25 cellular contexts compared by ENCODE assay signal in genomic region chr10:126565456-126565855, GRCh38.
DNase-seq lines count a peak whose midpoint lies in the region; TF ChIP-seq lines count a peak whose summit lies in the region.
"Had no signal": no experiment of that assay in that cellular context is flagged by ENCODE, and none has a peak within 500 bp of the region (broad histone marks: within the 10 kb centered on the region; RNA-seq: fewer than 3 reads in every experiment).

No MANE protein-coding gene starts in this region.

- CTCF ChIA-PET in activated CD4-positive, alpha-beta T cell treated with anti-CD3 and anti-CD28 coated beads, Interleukin-2, amount 10 ng/mL, durations not matched to agents 7 days and 5 days (lab: Charles Lee), result no interaction called here

- no peak overlapping the region for H3K4me3 Mint-ChIP-seq in activated CD4-positive, alpha-beta T cell treated with anti-CD3 and anti-CD28 coated beads, Interleukin-2, amount 10 ng/mL, durations not matched to agents 7 days and 5 days
- H3K4me3 Mint-ChIP-seq: activated naive CD4-positive, alpha-beta T cell treated with anti-CD3 and anti-CD28 coated beads, Interleukin-2, amount 50 U/mL, for 24 hours; activated T-helper 1 cell treated with anti-CD3 and anti-CD28 coated beads, Interleukin-12 subunit alpha, Interleukin-12 subunit beta, Interleukin-2, Interleukin-4 antibody, amounts not matched to agents 30 ng/mL and 10 ng/mL and 1 ng/mL, durations not matched to agents 14 hours and 24 hours and 36 hours; CD8-positive, alpha-beta memory T cell; effector memory CD8-positive, alpha-beta T cell; IgD-negative memory B cell; neural crest cell; stimulated activated naive CD8-positive, alpha-beta T cell treated with anti-CD3 and anti-CD28 coated beads, Interleukin-15, amount 100 ng/mL, for 72 hours had no signal

- TF ChIP-seq CTCF in dorsolateral prefrontal cortex (IDR thresholded peaks at IDR 0.05 in 54 of 56, conservative IDR thresholded peaks at IDR 0.05 in 2 of 56; ENCODE audit: low read depth in 1 of 56, partially characterized antibody in 56 of 56), result peak in 2 of 56 donors; percentile 17 to 20

- no peaks in the 10 kb centered on the region for H3K36me3 Mint-ChIP-seq in activated CD4-positive, alpha-beta T cell treated with anti-CD3 and anti-CD28 coated beads, Interleukin-2, amount 10 ng/mL, durations not matched to agents 7 days and 5 days (ENCODE audit: low read depth)
- H3K36me3 Mint-ChIP-seq: activated naive CD4-positive, alpha-beta T cell treated with anti-CD3 and anti-CD28 coated beads, Interleukin-2, amount 50 U/mL, for 24 hours; CD8-positive, alpha-beta memory T cell; IgD-negative memory B cell had no signal

- no peak overlapping the region for H3K4me3 ChIP-seq in dorsolateral prefrontal cortex
- H3K4me3 ChIP-seq: ascending aorta, left ventricle myocardium inferior, mucosa of descending colon, Peyer's patch, SJSA1, upper lobe of left lung had no signal

- H3K9me3 Mint-ChIP-seq in activated CD4-positive, alpha-beta T cell treated with anti-CD3 and anti-CD28 coated beads, Interleukin-2, amount 10 ng/mL, durations not matched to agents 7 days and 5 days, result no peaks in the 10 kb centered on the region
- H3K9me3 Mint-ChIP-seq: activated T-helper 1 cell treated with anti-CD3 and anti-CD28 coated beads, Interleukin-12 subunit alpha, Interleukin-12 subunit beta, Interleukin-2, Interleukin-4 antibody, amounts not matched to agents 30 ng/mL and 10 ng/mL and 1 ng/mL, durations not matched to agents 14 hours and 24 hours and 36 hours had no signal

- peak; percentile 8 for DNase-seq in activated CD4-positive, alpha-beta T cell treated with anti-CD3 and anti-CD28 coated beads, Interleukin-2, amount 10 ng/mL, durations not matched to agents 7 days and 5 days
- DNase-seq in activated CD4-positive, alpha-beta T cell treated with anti-CD3 and anti-CD28 coated beads for 4 hours, result no peak
- DNase-seq in RPMI7951 (ENCODE audit: low read depth) (peak; percentile 79), dorsolateral prefrontal cortex (no peak), NCI-H2081 treated with DMSO at 0.1 percent for 48 hours (lab: John Stamatoyannopoulos, UW) (no peak), NCI-H1694 treated with DMSO at 0.1 percent for 48 hours (lab: John Stamatoyannopoulos, UW) (no peak)
- DNase-seq: AML-193; CD8-positive, alpha-beta memory T cell; effector memory CD8-positive, alpha-beta T cell; left ventricle myocardium inferior; mucosa of descending colon; NCI-H2029; NCI-H69; Peyer's patch; stimulated activated CD4-positive, alpha-beta T cell treated with anti-CD3 and anti-CD28 coated beads, Interleukin-4, amount 100 ng/mL, for 4 hours; stimulated activated naive CD8-positive, alpha-beta T cell treated with anti-CD3 and anti-CD28 coated beads, Interleukin-15, amount 100 ng/mL, for 72 hours; T-helper 9 cell; upper lobe of left lung had no signal

- no peak overlapping the region for H3K27ac Mint-ChIP-seq in activated CD4-positive, alpha-beta T cell treated with anti-CD3 and anti-CD28 coated beads, Interleukin-2, amount 10 ng/mL, durations not matched to agents 7 days and 5 days
- H3K27ac Mint-ChIP-seq: activated naive CD4-positive, alpha-beta T cell treated with anti-CD3 and anti-CD28 coated beads, Interleukin-2, amount 50 U/mL, for 24 hours; activated T-helper 1 cell treated with anti-CD3 and anti-CD28 coated beads, Interleukin-12 subunit alpha, Interleukin-12 subunit beta, Interleukin-2, Interleukin-4 antibody, amounts not matched to agents 30 ng/mL and 10 ng/mL and 1 ng/mL, durations not matched to agents 14 hours and 24 hours and 36 hours; CD8-positive, alpha-beta memory T cell; effector memory CD8-positive, alpha-beta T cell; IgD-negative memory B cell; stimulated activated naive CD8-positive, alpha-beta T cell treated with anti-CD3 and anti-CD28 coated beads, Interleukin-15, amount 100 ng/mL, for 72 hours had no signal

- no peaks in the 10 kb centered on the region for H3K27me3 Mint-ChIP-seq in activated CD4-positive, alpha-beta T cell treated with anti-CD3 and anti-CD28 coated beads, Interleukin-2, amount 10 ng/mL, durations not matched to agents 7 days and 5 days
- H3K27me3 Mint-ChIP-seq: effector memory CD8-positive, alpha-beta T cell; IgD-negative memory B cell; stimulated activated naive CD8-positive, alpha-beta T cell treated with anti-CD3 and anti-CD28 coated beads, Interleukin-15, amount 100 ng/mL, for 72 hours had no signal

- intact Hi-C loops in dorsolateral prefrontal cortex (cut with DNase I), result loop anchor here (5.0 to 10.0 kb wide), 4 partner anchors 98 to 269 kb away; no protein-coding TSS in a partner anchor

- H3K4me1 Mint-ChIP-seq in activated CD4-positive, alpha-beta T cell treated with anti-CD3 and anti-CD28 coated beads, Interleukin-2, amount 10 ng/mL, durations not matched to agents 7 days and 5 days, result no peaks in the 10 kb centered on the region
- H3K4me1 Mint-ChIP-seq: activated naive CD4-positive, alpha-beta T cell treated with anti-CD3 and anti-CD28 coated beads, Interleukin-2, amount 50 U/mL, for 24 hours; CD8-positive, alpha-beta memory T cell; stimulated activated naive CD8-positive, alpha-beta T cell treated with anti-CD3 and anti-CD28 coated beads, Interleukin-15, amount 100 ng/mL, for 72 hours had no signal

- no peaks in the 10 kb centered on the region for H3K27me3 ChIP-seq in dorsolateral prefrontal cortex
- H3K27me3 ChIP-seq: ascending aorta, Peyer's patch, SJSA1, upper lobe of left lung had no signal

- H3K27ac ChIP-seq in dorsolateral prefrontal cortex (peak overlapping the region in 46 of 59 donors; percentile 14 to 90 (median 68)), temporal lobe (ENCODE audit: low read depth, low read length) (peak overlapping the region; percentile 38)
- H3K27ac ChIP-seq: ascending aorta, left ventricle myocardium inferior, Peyer's patch, SJSA1, upper lobe of left lung had no signal

- POLR2A ChIA-PET in activated CD4-positive, alpha-beta T cell treated with anti-CD3 and anti-CD28 coated beads, Interleukin-2, amount 10 ng/mL, durations not matched to agents 7 days and 5 days (lab: Charles Lee), result no interaction called here

Comparison
In these comparisons a context has a peak if more than half of its experiments do, and no peak if none do; other contexts are left out.
1. DNase-seq: peak in activated CD4-positive, alpha-beta T cell treated with anti-CD3 and anti-CD28 coated beads, Interleukin-2, amount 10 ng/mL, durations not matched to agents 7 days and 5 days (single experiment) and RPMI7951 (single experiment); none in activated CD4-positive, alpha-beta T cell treated with anti-CD3 and anti-CD28 coated beads for 4 hours (0 of 2), dorsolateral prefrontal cortex (0 of 10), NCI-H2081 treated with DMSO at 0.1 percent for 48 hours (single experiment) and NCI-H1694 treated with DMSO at 0.1 percent for 48 hours (single experiment).